In genomic region chr7:4837814-4838625, GRCh38 we compare ENCODE assay signal across 16 cellular contexts. TPM values are rescaled to one million over a fixed set of nuclear protein-coding genes. Genes with fewer than 3 reads are reported as not detected.
DNase-seq lines count a peak whose midpoint lies in the region; ATAC-seq and TF ChIP-seq lines count a peak whose summit lies in the region.
"Had no signal": no experiment of that assay in that cellular context is flagged by ENCODE, and none has a peak within 500 bp of the region (broad histone marks: within the 10 kb centered on the region; RNA-seq: fewer than 3 reads in every experiment).

No MANE protein-coding gene starts in this region.

- H3K36me3 ChIP-seq in right atrium auricular region (peaks cover 8% of the 10 kb centered on the region), NT2/D1 (ENCODE audit: insufficient read depth, insufficient read length, low read length) (peaks cover 22% of the 10 kb centered on the region)
- H3K36me3 ChIP-seq: pancreas, SJCRH30, thyroid gland had no signal

- peaks cover 0 to 16% of the 10 kb centered on the region in 2 donors for H3K4me1 ChIP-seq in right atrium auricular region
- peaks cover 18% of the 10 kb centered on the region for H3K4me1 ChIP-seq in NT2/D1 (ENCODE audit: insufficient read depth, insufficient read length)
- no peaks in the 10 kb centered on the region for H3K4me1 ChIP-seq in right cardiac atrium (ENCODE audit: control insufficient read depth, insufficient read depth, low read length)
- H3K4me1 ChIP-seq: pancreas, SJCRH30, thyroid gland had no signal

- WGBS in right cardiac atrium: 45% methylated on average over 29 of the region's 29 CpGs

- peak overlapping the region; percentile 33 for H3K9ac ChIP-seq in NT2/D1 (ENCODE audit: insufficient read length, low read depth)

- ATAC-seq in Right ventricle myocardium superior (ENCODE audit: poor library complexity) (peak; percentile 24), right cardiac atrium (no peak), HG03196 (IDR thresholded peaks at IDR 0.05; ENCODE audit: unreplicated experiment) (no peak), GM21526 (IDR thresholded peaks at IDR 0.05; ENCODE audit: low FRiP score, unreplicated experiment) (no peak)

- peaks cover 7% of the 10 kb centered on the region for H3K4me1 Mint-ChIP-seq in type B pancreatic cell (ENCODE audit: unreplicated experiment)
- H3K4me1 Mint-ChIP-seq: memory B cell had no signal

- H3K9me3 ChIP-seq in right atrium auricular region: no peaks in the 10 kb centered on the region
- H3K9me3 ChIP-seq in NT2/D1 (ENCODE audit: insufficient read depth, low read length): no peaks in the 10 kb centered on the region
- no peaks in the 10 kb centered on the region for H3K9me3 ChIP-seq in right cardiac atrium (ENCODE audit: control insufficient read depth, low read length)
- H3K9me3 ChIP-seq: pancreas, SJCRH30, thyroid gland had no signal

- H3K4me3 ChIP-seq in right atrium auricular region: no peak overlapping the region
- H3K4me3 ChIP-seq in NT2/D1 (ENCODE audit: insufficient read length, low read depth): no peak overlapping the region
- H3K4me3 ChIP-seq in right cardiac atrium (ENCODE audit: low read length): no peak overlapping the region
- H3K4me3 ChIP-seq: pancreas, SJCRH30, thyroid gland had no signal

- no peaks in the 10 kb centered on the region for H3K36me3 Mint-ChIP-seq in type B pancreatic cell
- H3K36me3 Mint-ChIP-seq: memory B cell had no signal

- no peak for TF ChIP-seq CTCF in right atrium auricular region (IDR thresholded peaks at IDR 0.05)
- TF ChIP-seq CTCF in type B pancreatic cell (conservative IDR thresholded peaks at IDR 0.05): no peak

- H3K9me3 Mint-ChIP-seq in type B pancreatic cell: no peaks in the 10 kb centered on the region
- H3K9me3 Mint-ChIP-seq: memory B cell had no signal

- intact Hi-C loops in Right ventricle myocardium superior (cut with DNase I): loop anchor here (10.0 kb wide), 1 partner anchor 877 kb away; no protein-coding TSS in a partner anchor
- intact Hi-C loops in right cardiac atrium (cut with DNase I): loop anchor here in 3 of 4 donors (10.0 kb wide), 2 partner anchors 47 to 247 kb away; partner anchors contain the start of gene RADIL (in 1 of the 3)

- peaks cover 4% of the 10 kb centered on the region for H3K27me3 Mint-ChIP-seq in type B pancreatic cell

- no peak overlapping the region for H3K27ac ChIP-seq in right atrium auricular region
- H3K27ac ChIP-seq in right cardiac atrium (ENCODE audit: low read length): no peak overlapping the region
- H3K27ac ChIP-seq: SJCRH30, thyroid gland had no signal

- H3K27me3 ChIP-seq in right atrium auricular region: no peaks in the 10 kb centered on the region
- H3K27me3 ChIP-seq in NT2/D1 (ENCODE audit: insufficient read depth, insufficient read length): no peaks in the 10 kb centered on the region
- no peaks in the 10 kb centered on the region for H3K27me3 ChIP-seq in right cardiac atrium (ENCODE audit: control insufficient read depth, insufficient read depth)
- H3K27me3 ChIP-seq: pancreas, thyroid gland had no signal

- H3K4me3 Mint-ChIP-seq in type B pancreatic cell: no peak overlapping the region
- H3K4me3 Mint-ChIP-seq: memory B cell had no signal

- DNase-seq in Right ventricle myocardium superior (peak; percentile 33), right atrium auricular region (ENCODE audit: low spot score) (no peak), NT2/D1 (ENCODE audit: low read depth, low spot score) (no peak), right cardiac atrium (peak in 2 of 3 donors; percentile 45 to 48), type B pancreatic cell (ENCODE audit: extremely low spot score, unreplicated experiment) (no peak), DMS79 treated with DMSO at 0.1 percent for 48 hours (lab: John Stamatoyannopoulos, UW) (no peak)
- DNase-seq: activated gamma-delta T cell treated with Interleukin-2 at 50 U/mL for 16 hours; effector CD8-positive, alpha-beta T cell; NCI-H1048; NK-92 treated with Interleukin-12 subunit alpha and Interleukin-12 subunit beta, amount 100 ng/mL, for 24 hours; SJCRH30; thyroid gland had no signal

- peak overlapping the region; percentile 70 for H3K27ac Mint-ChIP-seq in type B pancreatic cell
- H3K27ac Mint-ChIP-seq: memory B cell had no signal

RNA-seq across cellular contexts. Expression of gene PAPOLB, which starts 23.8 kb away (rescaled TPM):
- total RNA-seq in Right ventricle myocardium superior: 0.05 TPM
- under 1 TPM; 0.11 to 0.28 TPM for total RNA-seq in right atrium auricular region
- total RNA-seq in right cardiac atrium: under 1 TPM; 0.23 to 0.39 (median 0.30) TPM
- 0.16 TPM for polyA plus RNA-seq in right cardiac atrium
- 0.07 and 0.56 TPM in 2 replicates for total RNA-seq in type B pancreatic cell (ENCODE audit: low replicate concordance)
- total RNA-seq: SJCRH30 had no signal
- polyA plus RNA-seq: pancreas had no signal

RNA-seq across cellular contexts. Expression of gene RADIL, which starts 45.5 kb away (rescaled TPM):
- total RNA-seq in Right ventricle myocardium superior: 4.0 TPM
- 10 to 100 TPM in 1 of 2 donors, 1 to 10 TPM in 1; 7.7 to 16.0 TPM for total RNA-seq in right atrium auricular region
- total RNA-seq in right cardiac atrium: 10 to 100 TPM in 2 of 4 donors, 1 to 10 TPM in 2; 6.9 to 12.0 (median 9.4) TPM
- polyA plus RNA-seq in right cardiac atrium: 4.7 TPM
- 0.93 and 11.8 TPM in 2 replicates for total RNA-seq in type B pancreatic cell (ENCODE audit: low replicate concordance)

Comparison
In these comparisons a context has a peak if more than half of its experiments do, and no peak if none do; other contexts are left out.
1. DNase-seq: peak in Right ventricle myocardium superior (single experiment) and right cardiac atrium (2 of 3); none in right atrium auricular region (single experiment), NT2/D1 (single experiment), type B pancreatic cell (single experiment) and DMS79 treated with DMSO at 0.1 percent for 48 hours (single experiment).